In genomic region chr1:225428066-225428878, GRCh38 we compare ENCODE assay signal across 8 cellular contexts. TPM values are rescaled to one million over a fixed set of nuclear protein-coding genes. Genes with fewer than 3 reads are reported as not detected.
A peak's percentile ranks its signal among the peaks of the same experiment; 100 is the strongest.
DNase-seq lines count a peak whose midpoint lies in the region; ATAC-seq and TF ChIP-seq lines count a peak whose summit lies in the region.

No MANE protein-coding gene starts in this region.

- ATAC-seq in HG02642 (IDR thresholded peaks at IDR 0.05; ENCODE audit: poor library complexity, unreplicated experiment) (peak; percentile 92), heart left ventricle (peak; percentile 97 to 99 (median 98)), upper lobe of left lung (ENCODE audit: low FRiP score in 2 of 2) (peak; percentile 95 to 98)

- H3K4me3 ChIP-seq in GM12875 (ENCODE audit: low read depth, low read length) (peak overlapping the region; percentile 74), heart left ventricle (peak overlapping the region; percentile 61 to 99 (median 86)), upper lobe of left lung (peak overlapping the region; percentile 72 to 98 (median 92))

- peak in 1 of 2 donors; percentile 84 for TF ChIP-seq POLR2A in heart left ventricle (IDR thresholded peaks at IDR 0.05)
- TF ChIP-seq POLR2A in upper lobe of left lung (IDR thresholded peaks at IDR 0.05), result peak in 3 of 4 donors; percentile 43 to 89 (median 72)

- intact Hi-C loops in heart left ventricle (cut with DNase I) (no loop called here), posterior vena cava (cut with DNase I) (no loop called here)

- no peak for TF ChIP-seq CTCF in GM12875 (IDR thresholded peaks at IDR 0.05; ENCODE audit: borderline replicate concordance, insufficient read depth, low read depth, low read length)
- TF ChIP-seq CTCF in heart left ventricle (IDR thresholded peaks at IDR 0.05), result no peak
- TF ChIP-seq CTCF in upper lobe of left lung (IDR thresholded peaks at IDR 0.05), result no peak

- no peaks in the 10 kb centered on the region for H3K27me3 ChIP-seq in heart left ventricle
- H3K27me3 ChIP-seq in upper lobe of left lung, result no peaks in the 10 kb centered on the region

- H3K36me3 ChIP-seq in heart left ventricle (peaks cover 0 to under 1% (median 0%) of the 10 kb centered on the region in 9 donors), upper lobe of left lung (no peaks in the 10 kb centered on the region)

- no peak for TF ChIP-seq EP300 in upper lobe of left lung (IDR thresholded peaks at IDR 0.05)

- H3K4me1 ChIP-seq in heart left ventricle, result peaks cover 0 to 47% (median 20%) of the 10 kb centered on the region in 12 donors
- peaks cover 16 to 44% (median 32%) of the 10 kb centered on the region in 4 donors for H3K4me1 ChIP-seq in upper lobe of left lung

- H3K27ac ChIP-seq in adipose tissue (ENCODE audit: low read depth, low read length) (peak overlapping the region; percentile 52), heart left ventricle (peak overlapping the region; percentile 72 to 97 (median 90)), upper lobe of left lung (peak overlapping the region; percentile 85 to 98 (median 92))

- H3K9me3 ChIP-seq in heart left ventricle (peaks cover 0 to 7% (median 0%) of the 10 kb centered on the region in 12 donors), upper lobe of left lung (no peaks in the 10 kb centered on the region)

- peak; percentile 96 for DNase-seq in NCI-H1105 (lab: John Stamatoyannopoulos, UW)
- peak; percentile 87 for DNase-seq in SW480 (ENCODE audit: low spot score)
- peak; percentile 92 to 97 (median 94) for DNase-seq in heart left ventricle
- peak; percentile 97 for DNase-seq in posterior vena cava (ENCODE audit: low spot score)
- peak; percentile 95 to 98 for DNase-seq in upper lobe of left lung

- 0 to 1% (median 1%) methylated on average over 63 to 80 of the region's 81 CpGs for WGBS in adipose tissue, 3 donors
- WGBS in heart left ventricle, 4 donors, result 0 to 1% (median 1%) methylated on average over 31 to 81 of the region's 81 CpGs
- WGBS in upper lobe of left lung, 2 donors, result 1% methylated on average over 61 to 63 of the region's 81 CpGs

RNA-seq across cellular contexts. Expression of gene LBR, which starts 0.4 kb away (rescaled TPM):
- polyA plus RNA-seq in adipose tissue, result 10 to 100 TPM in 2 of 3 donors, 1 to 10 TPM in 1; 8.5 to 19.6 (median 10.4) TPM
- total RNA-seq in heart left ventricle, result 10 to 100 TPM in 4 of 9 donors, 1 to 10 TPM in 5; 6.8 to 37.8 (median 9.7) TPM
- 1 to 10 TPM; 4.3 to 7.5 TPM for polyA plus RNA-seq in heart left ventricle
- 10 to 100 TPM; 52.4 to 61.3 TPM for total RNA-seq in posterior vena cava
- total RNA-seq in upper lobe of left lung, result 10 to 100 TPM; 32.8 to 50.3 (median 40.1) TPM

Comparison
In these comparisons a context has a peak if more than half of its experiments do, and no peak if none do; other contexts are left out.
1. Peak in every context shown above with its lines: DNase-seq, ATAC-seq, H3K4me3 ChIP-seq and H3K27ac ChIP-seq.